ENCODE assay signal across 8 cellular contexts in genomic region chr1:231757101-231757404, GRCh38.
DNase-seq lines count a peak whose midpoint lies in the region; ATAC-seq and TF ChIP-seq lines count a peak whose summit lies in the region.
"Had no signal": no experiment of that assay in that cellular context is flagged by ENCODE, and none has a peak within 500 bp of the region (broad histone marks: within the 10 kb centered on the region; RNA-seq: fewer than 3 reads in every experiment).

No MANE protein-coding gene starts in this region.

- H3K9me3 ChIP-seq in PC-3 (ENCODE audit: low read length) = no peaks in the 10 kb centered on the region

- H3F3A ChIP-seq in PC-3 (ENCODE audit: low read length, unreplicated experiment) = no peaks in the 10 kb centered on the region

- H3K27me3 Mint-ChIP-seq in natural killer cell (ENCODE audit: low read depth in 2 of 2) = no peaks in the 10 kb centered on the region

- H3K9me3 Mint-ChIP-seq in natural killer cell = peaks cover 1 to 8% of the 10 kb centered on the region in 2 donors

- H4K20me1 ChIP-seq in PC-3 (ENCODE audit: low read length) = no peaks in the 10 kb centered on the region

- no TSS peak for BruUV-seq in PC-3 (replicated peaks; lab: Mats Ljungman, UMichigan)

- no peak overlapping the region for H3K4me3 ChIP-seq in PC-3 (ENCODE audit: low read length)

- peak overlapping the region; percentile 6; the same call in 1 of the 2 replicates for H3K4me2 ChIP-seq in PC-3 (ENCODE audit: low read length)

- peak overlapping the region; percentile 14; the same call in 1 of the 2 replicates for H2AFZ ChIP-seq in PC-3 (ENCODE audit: low read length)

- TF ChIP-seq CTCF in PC-3 (conservative IDR thresholded peaks at IDR 0.05; ENCODE audit: low read depth, low read length) (no peak), natural killer cell (IDR thresholded peaks at IDR 0.05) (peak; percentile 62)

- intact Hi-C loops in PC-3 (cut with micrococcal nuclease) (loop anchor here (2.0 to 5.0 kb wide), 3 partner anchors 52 to 110 kb away; no protein-coding TSS in a partner anchor), natural killer cell (cut with micrococcal nuclease) (no loop called here)

- H3K79me2 ChIP-seq in PC-3 (ENCODE audit: low read length) = no peaks in the 10 kb centered on the region

- no peaks in the 10 kb centered on the region for H3K9me2 ChIP-seq in PC-3 (replicated peaks; ENCODE audit: low read length)

- peak overlapping the region; percentile 41 for H3K4me3 Mint-ChIP-seq in natural killer cell

- no peaks in the 10 kb centered on the region for H3K27me3 ChIP-seq in PC-3 (ENCODE audit: low read length)

- 0 out of 2 replicates have a peak, but pooled peaks cover 5% of the 10 kb centered on the region for H3K4me1 ChIP-seq in PC-3 (ENCODE audit: insufficient read depth, low read length)

- ATAC-seq in GM19438 (IDR thresholded peaks at IDR 0.05; ENCODE audit: low read depth, unreplicated experiment) = peak; percentile 35
- peak; percentile 57 for ATAC-seq in HG02885 (IDR thresholded peaks at IDR 0.05; ENCODE audit: poor library complexity, unreplicated experiment)
- ATAC-seq in PC-3 = peak; percentile 52
- ATAC-seq in natural killer cell = peak in 2 of 3 donors; percentile 45 to 50

- H3K4me1 Mint-ChIP-seq in natural killer cell = no peaks in the 10 kb centered on the region

- CTCF ChIA-PET in PC-3 (lab: Charles Lee) = interaction anchor here (0.5 to 1.9 kb wide), 9 partner anchors 16 to 871 kb away, joined by 3 to 11 read pairs (median 4); no protein-coding TSS in a partner anchor

- H3K27ac Mint-ChIP-seq in natural killer cell = no peak overlapping the region

- no peaks in the 10 kb centered on the region for H3K36me3 ChIP-seq in PC-3 (ENCODE audit: low read depth, low read length)

- POLR2A ChIA-PET in PC-3 (lab: Charles Lee; ENCODE audit: unreplicated experiment) = no interaction called here

- DNase-seq in PC-3 (no peak), natural killer cell (no peak), T-helper 1 cell (no peak), NCI-H2227 (lab: John Stamatoyannopoulos, UW; ENCODE audit: unreplicated experiment) (no peak)
- DNase-seq in effector CD8-positive, alpha-beta T cell (lab: John Stamatoyannopoulos, UW) = no peak
- DNase-seq: NCI-H187 had no signal

- H3K27ac ChIP-seq in PC-3 (ENCODE audit: low read length) = no peak overlapping the region

- no peak overlapping the region for H3K9ac ChIP-seq in PC-3 (ENCODE audit: low read length)

- peaks cover 9% of the 10 kb centered on the region for H3K36me3 Mint-ChIP-seq in natural killer cell
